In genomic region chrX:13690836-13691235, GRCh38 we compare ENCODE assay signal across 9 cellular contexts. TPM values are rescaled to one million over a fixed set of nuclear protein-coding genes. Genes with fewer than 3 reads are reported as not detected.
DNase-seq lines count a peak whose midpoint lies in the region; ATAC-seq lines count a peak whose summit lies in the region.
"Had no signal": no experiment of that assay in that cellular context is flagged by ENCODE, and none has a peak within 500 bp of the region (broad histone marks: within the 10 kb centered on the region; RNA-seq: fewer than 3 reads in every experiment).

No MANE protein-coding gene starts in this region.

- H3K9me3 Mint-ChIP-seq in stimulated activated naive CD8-positive, alpha-beta T cell treated with anti-CD3 and anti-CD28 coated beads, Interleukin-15, Interleukin-2, amounts not matched to agents 100 ng/mL and 50 ng/mL, for 24 hours, result no peaks in the 10 kb centered on the region
- no peaks in the 10 kb centered on the region for H3K9me3 Mint-ChIP-seq in activated CD8-positive, alpha-beta T cell treated with anti-CD3 and anti-CD28 coated beads, Interleukin-2, amount 10 ng/mL, durations not matched to agents 7 days and 5 days (ENCODE audit: insufficient read depth)

- no peaks in the 10 kb centered on the region for H3K27me3 Mint-ChIP-seq in stimulated activated naive CD8-positive, alpha-beta T cell treated with anti-CD3 and anti-CD28 coated beads, Interleukin-15, Interleukin-2, amounts not matched to agents 100 ng/mL and 50 ng/mL, for 24 hours
- no peaks in the 10 kb centered on the region for H3K27me3 Mint-ChIP-seq in activated CD8-positive, alpha-beta T cell treated with anti-CD3 and anti-CD28 coated beads, Interleukin-2, amount 10 ng/mL, durations not matched to agents 7 days and 5 days (ENCODE audit: low read depth)

- H3K27ac Mint-ChIP-seq in stimulated activated naive CD8-positive, alpha-beta T cell treated with anti-CD3 and anti-CD28 coated beads, Interleukin-15, Interleukin-2, amounts not matched to agents 100 ng/mL and 50 ng/mL, for 24 hours, result peak overlapping the region; percentile 81
- no peak overlapping the region for H3K27ac Mint-ChIP-seq in activated CD8-positive, alpha-beta T cell treated with anti-CD3 and anti-CD28 coated beads, Interleukin-2, amount 10 ng/mL, durations not matched to agents 7 days and 5 days

- POLR2A ChIA-PET in activated CD8-positive, alpha-beta T cell treated with anti-CD3 and anti-CD28 coated beads, Interleukin-2, amount 10 ng/mL, durations not matched to agents 7 days and 5 days (lab: Charles Lee), result interaction anchor here (0.7 kb wide), 1 partner anchor 30 kb away, joined by 4 read pairs; no protein-coding TSS in a partner anchor

- peaks cover 74% of the 10 kb centered on the region for H3K4me1 Mint-ChIP-seq in stimulated activated naive CD8-positive, alpha-beta T cell treated with anti-CD3 and anti-CD28 coated beads, Interleukin-15, Interleukin-2, amounts not matched to agents 100 ng/mL and 50 ng/mL, for 24 hours (ENCODE audit: low read depth)
- H3K4me1 Mint-ChIP-seq in activated CD8-positive, alpha-beta T cell treated with anti-CD3 and anti-CD28 coated beads, Interleukin-2, amount 10 ng/mL, durations not matched to agents 7 days and 5 days (ENCODE audit: low read depth), result peaks cover 56% of the 10 kb centered on the region

- H3K4me3 Mint-ChIP-seq in stimulated activated naive CD8-positive, alpha-beta T cell treated with anti-CD3 and anti-CD28 coated beads, Interleukin-15, Interleukin-2, amounts not matched to agents 100 ng/mL and 50 ng/mL, for 24 hours, result peak overlapping the region; percentile 91
- H3K4me3 Mint-ChIP-seq in activated CD8-positive, alpha-beta T cell treated with anti-CD3 and anti-CD28 coated beads, Interleukin-2, amount 10 ng/mL, durations not matched to agents 7 days and 5 days, result peak overlapping the region; percentile 75

- no peaks in the 10 kb centered on the region for H3K9me3 ChIP-seq in iPS-18c (ENCODE audit: control insufficient read depth, insufficient read depth, low read length)
- H3K9me3 ChIP-seq: mucosa of descending colon had no signal

- H3K36me3 Mint-ChIP-seq in stimulated activated naive CD8-positive, alpha-beta T cell treated with anti-CD3 and anti-CD28 coated beads, Interleukin-15, Interleukin-2, amounts not matched to agents 100 ng/mL and 50 ng/mL, for 24 hours (ENCODE audit: low read depth), result peaks cover 34% of the 10 kb centered on the region
- H3K36me3 Mint-ChIP-seq in activated CD8-positive, alpha-beta T cell treated with anti-CD3 and anti-CD28 coated beads, Interleukin-2, amount 10 ng/mL, durations not matched to agents 7 days and 5 days (ENCODE audit: low read depth), result peaks cover 12% of the 10 kb centered on the region

- ATAC-seq in stimulated activated naive CD8-positive, alpha-beta T cell treated with anti-CD3 and anti-CD28 coated beads, Interleukin-15, Interleukin-2, amounts not matched to agents 100 U/mL and 50 U/mL, for 24 hours, result no peak
- no peak for ATAC-seq in activated CD8-positive, alpha-beta T cell treated with anti-CD3 and anti-CD28 coated beads, Interleukin-2, amount 10 ng/mL, durations not matched to agents 7 days and 5 days
- no peak for ATAC-seq in HG02759 (IDR thresholded peaks at IDR 0.05; ENCODE audit: unreplicated experiment)
- ATAC-seq: mucosa of descending colon had no signal

- CTCF ChIA-PET in activated CD8-positive, alpha-beta T cell treated with anti-CD3 and anti-CD28 coated beads, Interleukin-2, amount 10 ng/mL, durations not matched to agents 7 days and 5 days (lab: Charles Lee), result no interaction called here

- H3K4me3 ChIP-seq in iPS-18c (ENCODE audit: insufficient read depth, low read depth, low read length), result peak overlapping the region; percentile 91; the same call in 1 of the 2 replicates
- H3K4me3 ChIP-seq: mucosa of descending colon had no signal

- DNase-seq in stimulated activated naive CD8-positive, alpha-beta T cell treated with anti-CD3 and anti-CD28 coated beads, Interleukin-15, Interleukin-2, amounts not matched to agents 100 U/mL and 50 U/mL, for 24 hours, result no peak
- DNase-seq in activated CD8-positive, alpha-beta T cell treated with anti-CD3 and anti-CD28 coated beads, Interleukin-2, amount 10 ng/mL, durations not matched to agents 7 days and 5 days, result peak; percentile 21
- DNase-seq in foreskin melanocyte (no peak), iPS-NIHi11 (ENCODE audit: low spot score) (no peak), glomerular visceral epithelial cell (ENCODE audit: extremely low spot score) (no peak)
- DNase-seq: mucosa of descending colon had no signal

RNA-seq across cellular contexts. Expression of gene RAB9A, which starts 1.9 kb away (rescaled TPM):
- total RNA-seq in activated CD8-positive, alpha-beta T cell treated with anti-CD3 and anti-CD28 coated beads, Interleukin-2, amount 10 ng/mL, durations not matched to agents 7 days and 5 days, result 10 to 100 TPM; 10.6 to 11.2 TPM

RNA-seq across cellular contexts. Expression of gene TCEANC, which starts 37.9 kb away (rescaled TPM):
- 1 to 10 TPM; 3.8 to 4.1 TPM for total RNA-seq in activated CD8-positive, alpha-beta T cell treated with anti-CD3 and anti-CD28 coated beads, Interleukin-2, amount 10 ng/mL, durations not matched to agents 7 days and 5 days

RNA-seq across cellular contexts. Expression of gene TRAPPC2, which starts 43.6 kb away (rescaled TPM):
- 10 to 100 TPM; 21.6 to 23.2 TPM for total RNA-seq in activated CD8-positive, alpha-beta T cell treated with anti-CD3 and anti-CD28 coated beads, Interleukin-2, amount 10 ng/mL, durations not matched to agents 7 days and 5 days

RNA-seq across cellular contexts. Expression of gene OFD1, which starts 43.7 kb away (rescaled TPM):
- 10 to 100 TPM; 29.6 to 30.4 TPM for total RNA-seq in activated CD8-positive, alpha-beta T cell treated with anti-CD3 and anti-CD28 coated beads, Interleukin-2, amount 10 ng/mL, durations not matched to agents 7 days and 5 days
